Comparison of ENCODE assay signal across 20 cellular contexts in the genomic region with DNA sequence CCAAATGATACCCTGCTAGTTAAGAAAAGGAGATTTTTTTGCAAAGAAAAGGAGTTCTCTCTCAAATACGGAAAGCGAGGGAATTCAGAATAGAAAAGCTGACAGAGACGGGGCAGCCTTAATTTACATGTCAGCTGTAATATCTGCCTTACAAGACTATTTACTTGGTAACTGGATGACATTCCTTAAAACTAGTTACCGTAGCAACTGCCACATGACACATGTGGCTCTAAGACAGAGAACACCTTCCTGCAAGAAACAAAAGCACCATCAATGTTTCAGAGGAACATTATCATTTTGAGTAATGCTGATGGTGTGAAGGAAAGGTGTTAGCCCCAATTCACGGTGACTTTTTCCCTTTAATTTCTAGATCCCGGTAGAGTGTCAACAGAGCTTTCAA.
"Had no signal": no experiment of that assay in that cellular context is flagged by ENCODE, and none has a peak within 500 bp of the region (broad histone marks: within the 10 kb centered on the region; RNA-seq: fewer than 3 reads in every experiment).

No MANE protein-coding gene starts in this region.

- H3K4me1 ChIP-seq: body of pancreas, right atrium auricular region, thyroid gland had no signal

- H3K27ac Mint-ChIP-seq: activated CD8-positive, alpha-beta T cell treated with anti-CD3 and anti-CD28 coated beads, Interleukin-2, amount 10 ng/mL, durations not matched to agents 7 days and 5 days; activated naive CD8-positive, alpha-beta T cell treated with anti-CD3 and anti-CD28 coated beads, Interleukin-2, amount 50 U/mL, for 24 hours; activated T-helper 1 cell treated with anti-CD3 and anti-CD28 coated beads, Interleukin-12 subunit alpha, Interleukin-12 subunit beta, Interleukin-2, Interleukin-4 antibody, amounts not matched to agents 30 ng/mL and 10 ng/mL and 1 ng/mL, durations not matched to agents 14 hours and 24 hours and 36 hours; memory B cell; nephron progenitor cell had no signal

- H3K4me1 Mint-ChIP-seq: activated naive CD8-positive, alpha-beta T cell treated with anti-CD3 and anti-CD28 coated beads, Interleukin-2, amount 50 U/mL, for 24 hours; memory B cell had no signal

- H3K27me3 ChIP-seq: body of pancreas, cardiac muscle cell, right atrium auricular region, thyroid gland had no signal

- H3K4me3 ChIP-seq: body of pancreas, cardiac muscle cell, mucosa of descending colon, right atrium auricular region, thyroid gland had no signal

- H3K9me3 Mint-ChIP-seq: nephron progenitor cell had no signal

- H3K36me3 Mint-ChIP-seq: memory B cell had no signal

- H3K27ac ChIP-seq: body of pancreas, cardiac muscle cell, right atrium auricular region, thyroid gland, WERI-Rb-1 had no signal

- H3K27me3 Mint-ChIP-seq: activated naive CD8-positive, alpha-beta T cell treated with anti-CD3 and anti-CD28 coated beads, Interleukin-2, amount 50 U/mL, for 24 hours; memory B cell had no signal

- H3K36me3 ChIP-seq: cardiac muscle cell, right atrium auricular region, thyroid gland, WERI-Rb-1 had no signal

- H3K4me3 Mint-ChIP-seq: activated CD8-positive, alpha-beta T cell treated with anti-CD3 and anti-CD28 coated beads, Interleukin-2, amount 10 ng/mL, durations not matched to agents 7 days and 5 days; activated naive CD8-positive, alpha-beta T cell treated with anti-CD3 and anti-CD28 coated beads, Interleukin-2, amount 50 U/mL, for 24 hours; activated T-helper 1 cell treated with anti-CD3 and anti-CD28 coated beads, Interleukin-12 subunit alpha, Interleukin-12 subunit beta, Interleukin-2, Interleukin-4 antibody, amounts not matched to agents 30 ng/mL and 10 ng/mL and 1 ng/mL, durations not matched to agents 14 hours and 24 hours and 36 hours; memory B cell; nephron progenitor cell had no signal

- H3K9me3 ChIP-seq: body of pancreas, mucosa of descending colon, right atrium auricular region, thyroid gland had no signal

- DNase-seq: activated CD4-positive, alpha-beta T cell treated with anti-CD3 and anti-CD28 coated beads for 1 hour; activated CD4-positive, alpha-beta T cell treated with anti-CD3 and anti-CD28 coated beads, Interleukin-2, amount 50 U/mL, for 1 hour; activated CD8-positive, alpha-beta T cell treated with anti-CD3 and anti-CD28 coated beads, Interleukin-2, amount 10 ng/mL, durations not matched to agents 7 days and 5 days; activated gamma-delta T cell; activated naive CD4-positive, alpha-beta T cell treated with anti-CD3 and anti-CD28 coated beads, Interleukin-2, amount 50 U/mL, for 16 hours; activated naive CD8-positive, alpha-beta T cell treated with anti-CD3 and anti-CD28 coated beads, Interleukin-2, amount 50 U/mL, for 24 hours; body of pancreas; foreskin fibroblast; left cardiac atrium; mucosa of descending colon; nephron progenitor cell; stimulated activated CD4-positive, alpha-beta T cell treated with anti-CD3 and anti-CD28 coated beads, Interleukin-4, amount 100 ng/mL, for 4 hours; stimulated activated naive CD8-positive, alpha-beta T cell treated with anti-CD3 and anti-CD28 coated beads, Interleukin-15, Interleukin-2, amounts not matched to agents 100 U/mL and 50 U/mL, for 24 hours; T-helper 1 cell; WERI-Rb-1 had no signal

- ATAC-seq: activated CD8-positive, alpha-beta T cell treated with anti-CD3 and anti-CD28 coated beads, Interleukin-2, amount 10 ng/mL, durations not matched to agents 7 days and 5 days; activated naive CD8-positive, alpha-beta T cell treated with anti-CD3 and anti-CD28 coated beads, Interleukin-2, amount 50 U/mL, for 24 hours; body of pancreas; left cardiac atrium; mucosa of descending colon; stimulated activated naive CD8-positive, alpha-beta T cell treated with anti-CD3 and anti-CD28 coated beads, Interleukin-15, Interleukin-2, amounts not matched to agents 100 U/mL and 50 U/mL, for 24 hours had no signal
